In the genomic region with DNA sequence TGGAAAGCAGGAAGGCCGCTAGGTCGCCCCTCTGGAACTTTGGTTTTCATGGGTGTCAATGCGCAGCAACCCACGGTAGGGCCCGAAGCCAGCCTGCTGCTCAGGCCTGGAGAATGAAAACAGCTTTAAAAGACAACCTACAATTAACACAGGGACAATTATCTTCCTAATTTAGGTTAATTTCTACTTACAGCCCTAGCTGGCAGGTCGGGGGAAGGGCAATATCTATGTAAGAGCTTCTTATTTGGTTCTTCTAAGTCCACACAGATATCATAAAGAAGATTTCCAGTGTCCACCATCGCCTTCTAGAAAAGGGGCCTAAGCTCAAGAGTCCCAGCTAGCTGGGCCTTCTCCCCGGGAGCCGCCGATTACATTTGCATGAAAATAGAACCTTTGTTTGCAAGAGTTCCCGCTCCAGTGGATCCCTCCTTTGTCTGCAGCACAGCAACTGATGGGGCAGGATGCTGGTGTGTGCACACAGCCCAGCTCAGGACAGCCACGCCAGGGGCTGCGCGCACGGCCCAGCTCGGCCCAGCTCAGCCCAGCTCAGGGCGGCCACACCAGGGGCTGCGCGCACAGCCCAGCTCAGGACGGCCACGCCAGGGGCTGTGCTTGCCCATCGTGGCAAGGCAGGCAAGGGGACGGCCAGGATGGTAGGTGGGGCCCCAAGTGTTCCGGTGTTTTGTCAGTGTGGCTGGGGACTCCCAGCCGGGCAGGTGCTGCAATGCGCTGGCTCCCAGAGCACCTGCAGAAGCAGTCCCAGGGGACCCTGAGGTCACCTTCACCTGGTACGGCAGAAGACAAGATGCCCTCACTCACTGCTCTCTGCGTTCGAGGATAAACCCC, we compare ENCODE assay signal across 1 cellular context.
A peak's percentile ranks its signal among the peaks of the same experiment; 100 is the strongest.
TF ChIP-seq lines count a peak whose summit lies in the region.

No MANE protein-coding gene starts in this region.

TF ChIP-seq in H1, 55 proteins besides CTCF, POLR2A, EP300 and RAD21:
- TF ChIP-seq TAF7 (optimal IDR thresholded peaks at IDR 0.05; ENCODE audit: borderline replicate concordance, low read depth, low read length) (peak; percentile 43), SUZ12 (IDR thresholded peaks at IDR 0.05; ENCODE audit: low read length) (no peak), EGR1 (IDR thresholded peaks at IDR 0.05; ENCODE audit: borderline replicate concordance, low read depth, low read length) (no peak), TAF1 (IDR thresholded peaks at IDR 0.05; ENCODE audit: low read depth, low read length) (peak; percentile 66), YY1 (IDR thresholded peaks at IDR 0.05; ENCODE audit: low read depth, low read length) (peak; percentile 51; the same call in 1 of the 2 replicates), NANOG (IDR thresholded peaks at IDR 0.05; ENCODE audit: insufficient read depth, low read depth, low read length, poor library complexity, severe bottlenecking) (peak; percentile 76), BCL11A (IDR thresholded peaks at IDR 0.05; ENCODE audit: low read depth in 2 of 2, low read length in 2 of 2) (no peak), HDAC2 (IDR thresholded peaks at IDR 0.05; ENCODE audit: borderline replicate concordance in 1 of 2, low read depth in 2 of 2, low read length in 2 of 2) (peak in 1 of 2 experiments; percentile 78; a peak in 1 of 4 replicates), TEAD4 (IDR thresholded peaks at IDR 0.05; ENCODE audit: low read depth, low read length) (no peak), SP4 (IDR thresholded peaks at IDR 0.05; ENCODE audit: low read length) (0 out of 2 replicates have a peak, but pooled peaks have one; percentile 40), CTBP2 (IDR thresholded peaks at IDR 0.05; ENCODE audit: borderline replicate concordance, insufficient read depth, insufficient read length, low read length) (no peak), JUND (IDR thresholded peaks at IDR 0.05; ENCODE audit: low read length) (peak; percentile 17; the same call in 1 of the 2 replicates), TCF12 (IDR thresholded peaks at IDR 0.05; ENCODE audit: low read depth, low read length) (0 out of 2 replicates have a peak, but pooled peaks have one; percentile 67), SIN3A (conservative IDR thresholded peaks at IDR 0.05 in 1 of 2, IDR thresholded peaks at IDR 0.05 in 1 of 2; ENCODE audit: low read depth in 1 of 2, low read length in 2 of 2) (0 out of 4 replicates have a peak, but pooled peaks of 1 of the 2 experiments have one; percentile 36), RXRA (IDR thresholded peaks at IDR 0.05; ENCODE audit: insufficient read depth, low read depth, low read length) (no peak), CHD2 (IDR thresholded peaks at IDR 0.05; ENCODE audit: low read length) (no peak), SP1 (IDR thresholded peaks at IDR 0.05; ENCODE audit: low read depth, low read length) (no peak), KDM1A (IDR thresholded peaks at IDR 0.05; ENCODE audit: borderline replicate concordance, low read length) (peak; percentile 41; the same call in 1 of the 2 replicates), CHD1 (IDR thresholded peaks at IDR 0.05; ENCODE audit: low read depth, low read length) (no peak), SRF (IDR thresholded peaks at IDR 0.05; ENCODE audit: low read depth, low read length) (no peak), POU5F1 (IDR thresholded peaks at IDR 0.05; ENCODE audit: low read depth, low read length) (peak; percentile 89), CHD7 (IDR thresholded peaks at IDR 0.05; ENCODE audit: insufficient replicate concordance, low read length) (no peak), ZNF274 (IDR thresholded peaks at IDR 0.05; ENCODE audit: borderline replicate concordance, extremely low read depth, low read length) (no peak), POLR2AphosphoS5 (IDR thresholded peaks at IDR 0.05; ENCODE audit: low read depth, low read length) (peak; percentile 63; the same call in 1 of the 2 replicates)
- TF ChIP-seq, protein P1, sequence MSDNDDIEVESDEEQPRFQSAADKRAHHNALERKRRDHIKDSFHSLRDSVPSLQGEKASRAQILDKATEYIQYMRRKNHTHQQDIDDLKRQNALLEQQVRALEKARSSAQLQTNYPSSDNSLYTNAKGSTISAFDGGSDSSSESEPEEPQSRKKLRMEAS (IDR thresholded peaks at IDR 0.05): peak; percentile 72
- TF ChIP-seq, protein P2, sequence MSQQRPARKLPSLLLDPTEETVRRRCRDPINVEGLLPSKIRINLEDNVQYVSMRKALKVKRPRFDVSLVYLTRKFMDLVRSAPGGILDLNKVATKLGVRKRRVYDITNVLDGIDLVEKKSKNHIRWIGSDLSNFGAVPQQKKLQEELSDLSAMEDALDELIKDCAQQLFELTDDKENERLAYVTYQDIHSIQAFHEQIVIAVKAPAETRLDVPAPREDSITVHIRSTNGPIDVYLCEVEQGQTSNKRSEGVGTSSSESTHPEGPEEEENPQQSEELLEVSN (IDR thresholded peaks at IDR 0.05): 0 out of 2 replicates have a peak, but pooled peaks have one; percentile 22
